Comparison of ENCODE assay signal across 8 cellular contexts in the genomic region with DNA sequence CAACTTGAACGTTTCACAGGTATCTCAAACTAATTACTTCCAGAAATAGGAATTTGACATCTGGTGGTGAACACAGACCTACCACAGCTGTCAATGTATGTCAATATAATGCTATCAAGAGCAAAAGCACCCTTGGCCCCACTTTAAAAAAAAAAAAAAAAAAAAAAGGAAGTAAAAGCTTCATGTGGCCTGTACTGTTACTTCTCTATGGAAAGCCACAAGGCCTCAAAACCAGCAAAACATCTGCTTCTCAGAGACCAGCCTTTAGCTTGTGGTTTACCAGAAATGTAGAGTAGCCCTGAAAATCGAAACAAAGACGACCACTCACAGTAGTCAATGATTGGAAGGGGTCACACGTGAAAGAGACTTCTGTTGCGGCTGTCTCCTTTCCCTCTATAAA.
DNase-seq lines count a peak whose midpoint lies in the region; ATAC-seq and TF ChIP-seq lines count a peak whose summit lies in the region.

No MANE protein-coding gene starts in this region.

- H3K4me1 Mint-ChIP-seq in HFFc6 (ENCODE audit: low read depth) = peaks cover 19% of the 10 kb centered on the region

- H3K27me3 Mint-ChIP-seq in HFFc6 (ENCODE audit: insufficient read depth) = no peaks in the 10 kb centered on the region

- H3K36me3 ChIP-seq in effector memory CD4-positive, alpha-beta T cell (ENCODE audit: control insufficient read depth, insufficient read depth, low read length) = no peaks in the 10 kb centered on the region
- H3K36me3 ChIP-seq in uterus = no peaks in the 10 kb centered on the region

- peak; percentile 98 for DNase-seq in MV-4-11 (lab: John Stamatoyannopoulos, UW)
- no peak for DNase-seq in effector memory CD4-positive, alpha-beta T cell
- DNase-seq in uterus = no peak
- no peak for DNase-seq in HFFc6
- DNase-seq in cerebellum (ENCODE audit: low spot score) = no peak
- no peak for DNase-seq in cerebellar cortex (ENCODE audit: low spot score)

- intact Hi-C loops in uterus (cut with DNase I; ENCODE audit: low total_unique reads) = loop anchor here (10.0 kb wide), 1 partner anchor 53 kb away; no protein-coding TSS in a partner anchor

- no peak overlapping the region for H3K4me3 Mint-ChIP-seq in HFFc6

- no peak overlapping the region for H3K4me3 ChIP-seq in effector memory CD4-positive, alpha-beta T cell (ENCODE audit: insufficient read depth, low read depth, low read length, poor library complexity, severe bottlenecking)
- H3K4me3 ChIP-seq in uterus = no peak overlapping the region

- ATAC-seq in GM18499 (IDR thresholded peaks at IDR 0.05; ENCODE audit: insufficient read depth, unreplicated experiment) = peak; percentile 45
- ATAC-seq in GM21717 (IDR thresholded peaks at IDR 0.05; ENCODE audit: unreplicated experiment) = peak; percentile 53

- peaks cover 5% of the 10 kb centered on the region; the same call in 1 of the 2 replicates for H3K36me3 Mint-ChIP-seq in HFFc6 (ENCODE audit: low read depth)

- H3K27me3 ChIP-seq in effector memory CD4-positive, alpha-beta T cell (replicated peaks; ENCODE audit: control insufficient read depth, insufficient read depth, low read length, poor library complexity, severe bottlenecking) = no peaks in the 10 kb centered on the region
- H3K27me3 ChIP-seq in uterus = no peaks in the 10 kb centered on the region

- TF ChIP-seq POLR2A in uterus (IDR thresholded peaks at IDR 0.05) = no peak

- TF ChIP-seq CTCF in uterus (IDR thresholded peaks at IDR 0.05) (no peak), HFFc6 (IDR thresholded peaks at IDR 0.05) (no peak)

- H3K9me3 ChIP-seq in effector memory CD4-positive, alpha-beta T cell (ENCODE audit: control insufficient read depth, low read length) = no peaks in the 10 kb centered on the region
- H3K9me3 ChIP-seq in uterus = no peaks in the 10 kb centered on the region

- H3K27ac ChIP-seq in effector memory CD4-positive, alpha-beta T cell (ENCODE audit: insufficient read depth, low read length, poor library complexity, severe bottlenecking) = peak overlapping the region; percentile 37
- H3K27ac ChIP-seq in uterus = peak overlapping the region; percentile 34 to 99

- H3K27ac Mint-ChIP-seq in HFFc6 = no peak overlapping the region

- peaks cover 52% of the 10 kb centered on the region for H3K4me1 ChIP-seq in effector memory CD4-positive, alpha-beta T cell (ENCODE audit: control insufficient read depth, insufficient read depth, low read length, poor library complexity, severe bottlenecking)
- H3K4me1 ChIP-seq in uterus = peaks cover 9 to 14% of the 10 kb centered on the region in 2 donors

- H3K9me3 Mint-ChIP-seq in HFFc6 = no peaks in the 10 kb centered on the region
